9 cellular contexts compared by ENCODE assay signal in genomic region chr11:119357069-119357468, GRCh38. TPM values are rescaled to one million over a fixed set of nuclear protein-coding genes. Genes with fewer than 3 reads are reported as not detected.
A peak's percentile ranks its signal among the peaks of the same experiment; 100 is the strongest.
DNase-seq lines count a peak whose midpoint lies in the region; ATAC-seq and TF ChIP-seq lines count a peak whose summit lies in the region.
"Had no signal": no experiment of that assay in that cellular context is flagged by ENCODE, and none has a peak within 500 bp of the region (broad histone marks: within the 10 kb centered on the region; RNA-seq: fewer than 3 reads in every experiment).

No MANE protein-coding gene starts in this region.

- H4K20me1 ChIP-seq in BLaER1 treated with 17β-estradiol and CSF1 and Interleukin-3, amounts not matched to agents 10 nM and 100 nM, result no peaks in the 10 kb centered on the region
- H4K20me1 ChIP-seq in PC-3 (ENCODE audit: low read length) (no peaks in the 10 kb centered on the region), fibroblast of lung (ENCODE audit: control insufficient read depth, extremely low read depth, insufficient read depth, low read length) (no peaks in the 10 kb centered on the region)

- DNase-seq in PC-3 (no peak), fibroblast of lung (ENCODE audit: low read depth in 2 of 2) (no peak), ovary (peak in 1 of 5 donors; percentile 26), KBM-7 (no peak), NCI-H1930 (lab: John Stamatoyannopoulos, UW) (no peak)
- no peak for DNase-seq in activated CD8-positive, alpha-beta memory T cell treated with anti-CD3 and anti-CD28 coated beads, Interleukin-2, amount 10 ng/mL, durations not matched to agents 7 days and 5 days

- TF ChIP-seq POLR2A in ovary (IDR thresholded peaks at IDR 0.05), result no peak

- H2AFZ ChIP-seq in PC-3 (ENCODE audit: low read length) (no peak overlapping the region), fibroblast of lung (ENCODE audit: low read length) (no peak overlapping the region)

- H3K27me3 Mint-ChIP-seq in activated CD8-positive, alpha-beta memory T cell treated with anti-CD3 and anti-CD28 coated beads, Interleukin-2, amount 10 ng/mL, durations not matched to agents 7 days and 5 days, result peaks cover 39% of the 10 kb centered on the region

- in situ Hi-C loops in KBM-7 (cut with MboI; ENCODE audit: low pct_unique_long_range_greater_than_20kb, low sequenced_read_pairs), result loop anchor here (10.0 kb wide), 1 partner anchor 118 kb away; no protein-coding TSS in a partner anchor

- 0 out of 22 replicates have a peak, but pooled peaks cover 0 to 7% (median 0%) of the 10 kb centered on the region in 11 experiments for H3K36me3 ChIP-seq in BLaER1 treated with 17β-estradiol and CSF1 and Interleukin-3, amounts not matched to agents 10 nM and 100 nM
- H3K36me3 ChIP-seq in PC-3 (ENCODE audit: low read depth, low read length), result no peaks in the 10 kb centered on the region
- H3K36me3 ChIP-seq in fibroblast of lung (ENCODE audit: control insufficient read depth, insufficient read depth, low read length), result no peaks in the 10 kb centered on the region
- no peaks in the 10 kb centered on the region for H3K36me3 ChIP-seq in ovary

- H3K27ac ChIP-seq in BLaER1 treated with 17β-estradiol and CSF1 and Interleukin-3, amounts not matched to agents 10 nM and 100 nM, result no peak overlapping the region
- H3K27ac ChIP-seq in PC-3 (ENCODE audit: low read length) (no peak overlapping the region), fibroblast of lung (ENCODE audit: insufficient read depth, low read length) (no peak overlapping the region), ovary (peak overlapping the region; percentile 76 to 80)

- intact Hi-C loops in PC-3 (cut with micrococcal nuclease), result no loop called here
- intact Hi-C loops in ovary (cut with DNase I), result loop anchor here (2.0 to 10.0 kb wide), 4 partner anchors 18 to 120 kb away; no protein-coding TSS in a partner anchor

- H3F3A ChIP-seq in PC-3 (ENCODE audit: low read length, unreplicated experiment), result peaks cover 5% of the 10 kb centered on the region

- CTCF ChIA-PET in PC-3 (lab: Charles Lee), result interaction anchor here (1.0 to 1.8 kb wide), 4 partner anchors 15 to 118 kb away, joined by 3 to 15 read pairs (median 11); partner anchors contain the start of gene USP2
- CTCF ChIA-PET in activated CD8-positive, alpha-beta memory T cell treated with anti-CD3 and anti-CD28 coated beads, Interleukin-2, amount 10 ng/mL, durations not matched to agents 7 days and 5 days (lab: Charles Lee), result interaction anchor here (0.8 to 8.9 kb wide), 22 partner anchors 8 to 234 kb away, joined by 3 to 318 read pairs (median 6); partner anchors contain the start of genes C1QTNF5, MFRP, NLRX1 and RNF26

- peaks cover 0 to 14% (median 7%) of the 10 kb centered on the region in 11 experiments; a peak in 10 of 22 replicates for H3K27me3 ChIP-seq in BLaER1 treated with 17β-estradiol and CSF1 and Interleukin-3, amounts not matched to agents 10 nM and 100 nM
- H3K27me3 ChIP-seq in PC-3 (ENCODE audit: low read length), result no peaks in the 10 kb centered on the region
- no peaks in the 10 kb centered on the region for H3K27me3 ChIP-seq in fibroblast of lung (ENCODE audit: control insufficient read depth, insufficient read depth, low read length)
- H3K27me3 ChIP-seq in ovary, result no peaks in the 10 kb centered on the region

- no peak for ATAC-seq in PC-3
- ATAC-seq in activated CD4-positive, CD25-positive, alpha-beta regulatory T cell treated with anti-CD3 and anti-CD28 coated beads, Interleukin-2, amount 50 U/mL, for 24 hours, result no peak
- ATAC-seq in activated CD8-positive, alpha-beta memory T cell treated with anti-CD3 and anti-CD28 coated beads, Interleukin-2, amount 10 ng/mL, durations not matched to agents 7 days and 5 days, result no peak

- POLR2A ChIA-PET in PC-3 (lab: Charles Lee; ENCODE audit: unreplicated experiment), result no interaction called here

- H3K9me3 Mint-ChIP-seq in activated CD8-positive, alpha-beta memory T cell treated with anti-CD3 and anti-CD28 coated beads, Interleukin-2, amount 10 ng/mL, durations not matched to agents 7 days and 5 days (ENCODE audit: low read depth), result no peaks in the 10 kb centered on the region

- H3K4me3 Mint-ChIP-seq in activated CD8-positive, alpha-beta memory T cell treated with anti-CD3 and anti-CD28 coated beads, Interleukin-2, amount 10 ng/mL, durations not matched to agents 7 days and 5 days, result no peak overlapping the region

- no peak for TF ChIP-seq CTCF in PC-3 (conservative IDR thresholded peaks at IDR 0.05; ENCODE audit: low read depth, low read length)
- no peak for TF ChIP-seq CTCF in fibroblast of lung (conservative IDR thresholded peaks at IDR 0.05 in 1 of 2, IDR thresholded peaks at IDR 0.05 in 1 of 2; ENCODE audit: low read depth in 1 of 2, low read length in 2 of 2)
- TF ChIP-seq CTCF in ovary (IDR thresholded peaks at IDR 0.05), result no peak

- no peaks in the 10 kb centered on the region for H3K36me3 Mint-ChIP-seq in activated CD8-positive, alpha-beta memory T cell treated with anti-CD3 and anti-CD28 coated beads, Interleukin-2, amount 10 ng/mL, durations not matched to agents 7 days and 5 days

- H3K9me3 ChIP-seq in BLaER1 treated with 17β-estradiol and CSF1 and Interleukin-3, amounts not matched to agents 10 nM and 100 nM (replicated peaks in 1 of 11), result no peaks in the 10 kb centered on the region
- H3K9me3 ChIP-seq in PC-3 (ENCODE audit: low read length) (no peaks in the 10 kb centered on the region), fibroblast of lung (ENCODE audit: control insufficient read depth, insufficient read depth, low read depth, low read length) (no peaks in the 10 kb centered on the region), ovary (no peaks in the 10 kb centered on the region)

- 36 to 47% (median 39%) methylated on average over 10 to 13 of the region's 13 CpGs for WGBS in ovary, 3 donors

- H3K4me1 Mint-ChIP-seq in activated CD8-positive, alpha-beta memory T cell treated with anti-CD3 and anti-CD28 coated beads, Interleukin-2, amount 10 ng/mL, durations not matched to agents 7 days and 5 days, result peaks cover 30% of the 10 kb centered on the region

- H3K4me1 ChIP-seq in BLaER1 treated with 17β-estradiol and CSF1 and Interleukin-3, amounts not matched to agents 10 nM and 100 nM, result peaks cover 42 to 55% (median 46%) of the 10 kb centered on the region in 10 experiments
- peaks cover 29% of the 10 kb centered on the region for H3K4me1 ChIP-seq in PC-3 (ENCODE audit: insufficient read depth, low read length)
- H3K4me1 ChIP-seq in fibroblast of lung (ENCODE audit: control insufficient read depth, extremely low read depth, insufficient read depth, low read length), result peaks cover 10% of the 10 kb centered on the region
- peaks cover 5% of the 10 kb centered on the region for H3K4me1 ChIP-seq in ovary (ENCODE audit: insufficient read depth)

- H3K9me2 ChIP-seq in PC-3 (replicated peaks; ENCODE audit: low read length), result no peaks in the 10 kb centered on the region

- TF ChIP-seq EP300 in ovary (IDR thresholded peaks at IDR 0.05), result no peak

- H3K9ac ChIP-seq in BLaER1 treated with 17β-estradiol and CSF1 and Interleukin-3, amounts not matched to agents 10 nM and 100 nM, result peak overlapping the region in 5 of 11 experiments; percentile 63 to 77 (median 69); a peak in 7 of 22 replicates
- H3K9ac ChIP-seq in PC-3 (ENCODE audit: low read length) (no peak overlapping the region), fibroblast of lung (ENCODE audit: insufficient read depth, low read length) (no peak overlapping the region)

- peak overlapping the region in 9 of 10 experiments; percentile 55 to 73 (median 61); a peak in 14 of 20 replicates for H3K4me3 ChIP-seq in BLaER1 treated with 17β-estradiol and CSF1 and Interleukin-3, amounts not matched to agents 10 nM and 100 nM
- H3K4me3 ChIP-seq in PC-3 (ENCODE audit: low read length), result peak overlapping the region; percentile 68; the same call in 1 of the 2 replicates
- H3K4me3 ChIP-seq in fibroblast of lung (replicated peaks in 1 of 4; ENCODE audit: control extremely low read depth in 1 of 4, insufficient read depth in 1 of 4, low read depth in 3 of 4, low read length in 4 of 4), result peak overlapping the region in 1 of 4 experiments; percentile 66
- peak overlapping the region; percentile 37 for H3K4me3 ChIP-seq in ovary

- H3K79me2 ChIP-seq in PC-3 (ENCODE audit: low read length) (no peaks in the 10 kb centered on the region), fibroblast of lung (ENCODE audit: control insufficient read depth, insufficient read depth, low read length) (no peaks in the 10 kb centered on the region)

- BruUV-seq in PC-3 (replicated peaks; lab: Mats Ljungman, UMichigan), result no TSS peak

- no peak overlapping the region for H3K27ac Mint-ChIP-seq in activated CD8-positive, alpha-beta memory T cell treated with anti-CD3 and anti-CD28 coated beads, Interleukin-2, amount 10 ng/mL, durations not matched to agents 7 days and 5 days

- H3K4me2 ChIP-seq in BLaER1 treated with 17β-estradiol and CSF1 and Interleukin-3, amounts not matched to agents 10 nM and 100 nM, result peak overlapping the region; percentile 84 to 98 (median 93); a peak in 21 of 22 replicates
- H3K4me2 ChIP-seq in PC-3 (ENCODE audit: low read length) (peak overlapping the region; percentile 86; the same call in 1 of the 2 replicates), fibroblast of lung (ENCODE audit: extremely low read depth, insufficient read depth, low read length) (peak overlapping the region; percentile 100)

RNA-seq across cellular contexts. Expression of gene MFRP, which starts 10.6 kb away (rescaled TPM):
- not detected in 2 replicates for total RNA-seq in PC-3 (2014; rRNA removed)
- total RNA-seq in fibroblast of lung, result not detected in 2 replicates
- polyA plus RNA-seq in fibroblast of lung, result not detected in 2 replicates
- polyA plus RNA-seq in fibroblast of lung (2012), result not detected in 2 replicates
- not detected in 2 replicates for polyA minus RNA-seq in fibroblast of lung (ENCODE audit: low replicate concordance)
- under 1 TPM in 1 of 7 donors, not detected in 6; 0.11 TPM for total RNA-seq in ovary
- not detected for polyA plus RNA-seq in ovary
- total RNA-seq in activated CD8-positive, alpha-beta memory T cell treated with anti-CD3 and anti-CD28 coated beads, Interleukin-2, amount 10 ng/mL, durations not matched to agents 7 days and 5 days, result not detected
- total RNA-seq: RPMI7951 had no signal

RNA-seq across cellular contexts. Expression of gene C1QTNF5, which starts 16.4 kb away (rescaled TPM):
- total RNA-seq in PC-3 (2014; rRNA removed) (2.0 and 2.6 TPM in 2 replicates), fibroblast of lung (32.0 and 34.4 TPM in 2 replicates), ovary (10 to 100 TPM in 4 of 7 donors, 1 to 10 TPM in 3; 4.4 to 25.7 (median 10.8) TPM)
- polyA plus RNA-seq in fibroblast of lung (13.4 and 13.6 TPM in 2 replicates), ovary (10 to 100 TPM in 1 of 2 donors, 1 to 10 TPM in 1; 5.7 to 17.2 TPM)
- 23.0 and 28.9 TPM in 2 replicates for polyA plus RNA-seq in fibroblast of lung (2012)
- polyA minus RNA-seq in fibroblast of lung (ENCODE audit: low replicate concordance), result 10.6 and 14.9 TPM in 2 replicates
- total RNA-seq in activated CD8-positive, alpha-beta memory T cell treated with anti-CD3 and anti-CD28 coated beads, Interleukin-2, amount 10 ng/mL, durations not matched to agents 7 days and 5 days, result not detected

RNA-seq across cellular contexts. Expression of gene RNF26, which starts 22.7 kb away (rescaled TPM):
- total RNA-seq in PC-3 (2014; rRNA removed), result 22.9 and 34.5 TPM in 2 replicates
- 4.1 and 7.1 TPM in 2 replicates for total RNA-seq in fibroblast of lung
- 22.9 and 38.0 TPM in 2 replicates for polyA plus RNA-seq in fibroblast of lung
- 27.6 and 45.2 TPM in 2 replicates for polyA plus RNA-seq in fibroblast of lung (2012)
- polyA minus RNA-seq in fibroblast of lung (ENCODE audit: low replicate concordance), result 113 and 145 TPM in 2 replicates
- total RNA-seq in ovary, result 10 to 100 TPM in 6 of 7 donors, 1 to 10 TPM in 1; 7.0 to 25.8 (median 22.0) TPM
- 10 to 100 TPM; 14.9 to 18.1 TPM for polyA plus RNA-seq in ovary
- total RNA-seq in activated CD8-positive, alpha-beta memory T cell treated with anti-CD3 and anti-CD28 coated beads, Interleukin-2, amount 10 ng/mL, durations not matched to agents 7 days and 5 days, result 10 to 100 TPM; 38.7 to 42.1 TPM

RNA-seq across cellular contexts. Expression of gene USP2, which starts 24.4 kb away (rescaled TPM):
- total RNA-seq in PC-3 (2014; rRNA removed), result 0.92 and 1.8 TPM in 2 replicates
- total RNA-seq in fibroblast of lung, result 0.77 and 2.3 TPM in 2 replicates
- polyA plus RNA-seq in fibroblast of lung, result 0.66 and 1.0 TPM in 2 replicates
- 0.78 and 0.98 TPM in 2 replicates for polyA plus RNA-seq in fibroblast of lung (2012)
- polyA minus RNA-seq in fibroblast of lung (ENCODE audit: low replicate concordance), result 1.4 and 7.7 TPM in 2 replicates
- total RNA-seq in ovary, result 10 to 100 TPM in 1 of 7 donors, 1 to 10 TPM in 6; 1.3 to 16.9 (median 4.8) TPM
- 1 to 10 TPM; 1.0 to 3.4 TPM for polyA plus RNA-seq in ovary
- under 1 TPM; 0.28 to 0.76 TPM for total RNA-seq in activated CD8-positive, alpha-beta memory T cell treated with anti-CD3 and anti-CD28 coated beads, Interleukin-2, amount 10 ng/mL, durations not matched to agents 7 days and 5 days

RNA-seq across cellular contexts. Expression of gene MCAM, which starts 40.1 kb away (rescaled TPM):
- total RNA-seq in PC-3 (2014; rRNA removed) (124 and 162 TPM in 2 replicates), fibroblast of lung (3.9 and 4.8 TPM in 2 replicates), ovary (100 to 1,000 TPM in 2 of 7 donors, 10 to 100 TPM in 5; 34.6 to 121 (median 45.7) TPM)
- polyA plus RNA-seq in fibroblast of lung (8.1 and 26.3 TPM in 2 replicates), ovary (100 to 1,000 TPM in 1 of 2 donors, 10 to 100 TPM in 1; 89.9 to 119 TPM)
- 7.7 and 23.8 TPM in 2 replicates for polyA plus RNA-seq in fibroblast of lung (2012)
- polyA minus RNA-seq in fibroblast of lung (ENCODE audit: low replicate concordance), result 7.4 and 15.7 TPM in 2 replicates
- 1 to 10 TPM; 2.5 to 3.9 TPM for total RNA-seq in activated CD8-positive, alpha-beta memory T cell treated with anti-CD3 and anti-CD28 coated beads, Interleukin-2, amount 10 ng/mL, durations not matched to agents 7 days and 5 days

Comparison
In these comparisons a context has a peak if more than half of its experiments do, and no peak if none do; other contexts are left out.
1. H3K27ac ChIP-seq: peak in ovary (2 of 2); none in BLaER1 treated with 17β-estradiol and CSF1 and Interleukin-3, amounts not matched to agents 10 nM and 100 nM (0 of 11), PC-3 (single experiment) and fibroblast of lung (single experiment).
2. Peak in every context shown above with its lines, with median percentiles within 50 percentile points of each other: H3K4me2 ChIP-seq.